Comparison of ENCODE assay signal across 8 cellular contexts in genomic region chr17:7241047-7241733, GRCh38.
DNase-seq lines count a peak whose midpoint lies in the region; ATAC-seq and TF ChIP-seq lines count a peak whose summit lies in the region.

No MANE protein-coding gene starts in this region.

- no peak for TF ChIP-seq CTCF in cardiac fibroblast (IDR thresholded peaks at IDR 0.05; ENCODE audit: low read depth, low read length)

- H3K36me3 ChIP-seq in ACC112 (ENCODE audit: insufficient read depth, low read length) (peaks cover 18% of the 10 kb centered on the region; the same call in 1 of the 2 replicates), HUES48 (ENCODE audit: control insufficient read depth, insufficient read depth, low read length) (peaks cover 43% of the 10 kb centered on the region), muscle layer of duodenum (ENCODE audit: control insufficient read depth in 1 of 2, insufficient read depth in 2 of 2, low read length in 2 of 2) (peaks cover 27 to 43% of the 10 kb centered on the region in 2 donors)

- H3K4me1 ChIP-seq in ACC112 (ENCODE audit: control insufficient read depth, insufficient read depth, low read length, unreplicated experiment): peaks cover 27% of the 10 kb centered on the region
- peaks cover 14% of the 10 kb centered on the region for H3K4me1 ChIP-seq in HUES48 (ENCODE audit: control insufficient read depth, insufficient read depth, low read length)
- H3K4me1 ChIP-seq in muscle layer of duodenum (ENCODE audit: control insufficient read depth in 1 of 2, insufficient read depth in 2 of 2, low read length in 2 of 2): peaks cover 27 to 35% of the 10 kb centered on the region in 2 donors

- H3K4me3 ChIP-seq in ACC112 (ENCODE audit: low read depth, low read length): peak overlapping the region; percentile 91
- peak overlapping the region; percentile 69 for H3K4me3 ChIP-seq in HUES48 (ENCODE audit: low read depth, low read length)
- peak overlapping the region; percentile 76 to 95 for H3K4me3 ChIP-seq in cardiac fibroblast (replicated peaks in 1 of 2; ENCODE audit: low read depth in 2 of 2, low read length in 2 of 2)
- peak overlapping the region; percentile 96 to 99 for H3K4me3 ChIP-seq in muscle layer of duodenum (ENCODE audit: low read depth in 1 of 2, low read length in 2 of 2)

- no peaks in the 10 kb centered on the region for H3K9me3 ChIP-seq in HUES48 (ENCODE audit: control insufficient read depth, insufficient read depth, low read length)
- H3K9me3 ChIP-seq in muscle layer of duodenum (ENCODE audit: control insufficient read depth in 1 of 2, low read length in 2 of 2): no peaks in the 10 kb centered on the region

- ATAC-seq in HG02623 (IDR thresholded peaks at IDR 0.05; ENCODE audit: unreplicated experiment): no peak

- peak overlapping the region; percentile 78 for H3K9ac ChIP-seq in HUES48 (ENCODE audit: low read depth, low read length)

- no peaks in the 10 kb centered on the region for H3K27me3 ChIP-seq in ACC112 (ENCODE audit: insufficient read depth, low read length)
- H3K27me3 ChIP-seq in HUES48 (ENCODE audit: control insufficient read depth, insufficient read depth, low read length): no peaks in the 10 kb centered on the region
- H3K27me3 ChIP-seq in muscle layer of duodenum (ENCODE audit: low read depth, low read length): no peaks in the 10 kb centered on the region

- no peak overlapping the region for H2AFZ ChIP-seq in ACC112 (ENCODE audit: low read length, unreplicated experiment)

- peak overlapping the region; percentile 96 for H3K27ac ChIP-seq in ACC112 (ENCODE audit: low read depth, low read length)
- peak overlapping the region; percentile 88 for H3K27ac ChIP-seq in HUES48 (ENCODE audit: low read depth, low read length)
- peak overlapping the region; percentile 100 for H3K27ac ChIP-seq in muscle layer of duodenum (ENCODE audit: low read length)

- no peak for DNase-seq in cardiac fibroblast (ENCODE audit: low read depth in 2 of 2)
- no peak for DNase-seq in islet precursor cell
- DNase-seq in LoVo (ENCODE audit: low spot score): no peak
- DNase-seq in NOMO-1 (lab: John Stamatoyannopoulos, UW; ENCODE audit: unreplicated experiment in 2 of 2): no peak

- H3K79me2 ChIP-seq in ACC112 (ENCODE audit: control insufficient read depth, insufficient read depth, low read length, unreplicated experiment): peaks cover 49% of the 10 kb centered on the region
